40 cellular contexts compared by ENCODE assay signal in genomic region chr7:88693131-88693530, GRCh38.
"Had no signal": no experiment of that assay in that cellular context is flagged by ENCODE, and none has a peak within 500 bp of the region (broad histone marks: within the 10 kb centered on the region; RNA-seq: fewer than 3 reads in every experiment).

No MANE protein-coding gene starts in this region.

- H3K9me3 Mint-ChIP-seq: activated naive CD4-positive, alpha-beta T cell treated with anti-CD3 and anti-CD28 coated beads for 36 hours; activated naive CD4-positive, alpha-beta T cell treated with anti-CD3 and anti-CD28 coated beads, Interleukin-2, amount 10 ng/mL, durations not matched to agents 7 days and 5 days; activated naive CD4-positive, alpha-beta T cell treated with anti-CD3 and anti-CD28 coated beads, Interleukin-2, amount 50 U/mL, for 24 hours; activated naive CD4-positive, alpha-beta T cell treated with anti-CD3 and anti-CD28 coated beads, Interleukin-2, amount 50 U/mL, for 72 hours; activated naive CD8-positive, alpha-beta T cell treated with anti-CD3 and anti-CD28 coated beads for 36 hours; activated naive CD8-positive, alpha-beta T cell treated with anti-CD3 and anti-CD28 coated beads, Interleukin-2, amount 10 ng/mL, durations not matched to agents 7 days and 5 days; activated naive CD8-positive, alpha-beta T cell treated with anti-CD3 and anti-CD28 coated beads, Interleukin-2, amount 50 U/mL, for 24 hours; activated T-cell treated with anti-CD3 and anti-CD28 coated beads, Interleukin-2, amount 50 U/mL, for 24 hours; activated T-cell treated with anti-CD3 and anti-CD28 coated beads, Interleukin-2, amount 50 U/mL, for 4 hours; activated T-cell treated with anti-CD3 and anti-CD28 coated beads, Interleukin-2, amount 50 U/mL, for 72 hours; activated T-helper 1 cell treated with anti-CD3 and anti-CD28 coated beads, Interleukin-12 subunit alpha, Interleukin-12 subunit beta, Interleukin-2, Interleukin-4 antibody, amounts not matched to agents 30 ng/mL and 10 ng/mL and 1 ng/mL, durations not matched to agents 14 hours and 24 hours and 36 hours; activated T-helper 17 cell treated with anti-CD3 and anti-CD28 coated beads, Interleukin-2, amount 50 U/mL, for 72 hours; activated T-helper 2 cell treated with anti-CD3 and anti-CD28 coated beads, Interferon-gamma antibody, Interleukin-2, Interleukin-4, amounts not matched to agents 10 μg/mL and 5 μg/mL and 100 μg/mL, durations not matched to agents 14 hours and 24 hours and 36 hours; brain; central memory CD8-positive, alpha-beta T cell had no signal

- H3K4me1 Mint-ChIP-seq: activated naive CD4-positive, alpha-beta T cell treated with anti-CD3 and anti-CD28 coated beads, Interleukin-2, amount 10 ng/mL, durations not matched to agents 7 days and 5 days; activated naive CD4-positive, alpha-beta T cell treated with anti-CD3 and anti-CD28 coated beads, Interleukin-2, amount 50 U/mL, for 24 hours; activated naive CD8-positive, alpha-beta T cell treated with anti-CD3 and anti-CD28 coated beads for 36 hours; activated naive CD8-positive, alpha-beta T cell treated with anti-CD3 and anti-CD28 coated beads, Interleukin-2, amount 10 ng/mL, durations not matched to agents 7 days and 5 days; activated naive CD8-positive, alpha-beta T cell treated with anti-CD3 and anti-CD28 coated beads, Interleukin-2, amount 50 U/mL, for 24 hours; activated T-helper 17 cell treated with anti-CD3 and anti-CD28 coated beads, Interleukin-2, amount 50 U/mL, for 72 hours; brain; central memory CD8-positive, alpha-beta T cell had no signal

- ATAC-seq: activated naive CD4-positive, alpha-beta T cell treated with anti-CD3 and anti-CD28 coated beads, Interleukin-2, amount 50 U/mL, for 72 hours; activated naive CD8-positive, alpha-beta T cell treated with anti-CD3 and anti-CD28 coated beads, Interleukin-2, amount 50 U/mL, for 24 hours; activated T-cell treated with anti-CD3 and anti-CD28 coated beads, Interleukin-2, amount 50 U/mL, for 4 hours; activated T-cell treated with anti-CD3 and anti-CD28 coated beads, Interleukin-2, amount 50 U/mL, for 72 hours; activated T-helper 17 cell treated with anti-CD3 and anti-CD28 coated beads, Interleukin-2, amount 50 U/mL, for 72 hours had no signal

- H3K27ac Mint-ChIP-seq: activated naive CD4-positive, alpha-beta T cell treated with anti-CD3 and anti-CD28 coated beads for 36 hours; activated naive CD4-positive, alpha-beta T cell treated with anti-CD3 and anti-CD28 coated beads, Interleukin-2, amount 10 ng/mL, durations not matched to agents 7 days and 5 days; activated naive CD4-positive, alpha-beta T cell treated with anti-CD3 and anti-CD28 coated beads, Interleukin-2, amount 50 U/mL, for 24 hours; activated naive CD4-positive, alpha-beta T cell treated with anti-CD3 and anti-CD28 coated beads, Interleukin-2, amount 50 U/mL, for 72 hours; activated naive CD8-positive, alpha-beta T cell; activated naive CD8-positive, alpha-beta T cell treated with anti-CD3 and anti-CD28 coated beads for 36 hours; activated naive CD8-positive, alpha-beta T cell treated with anti-CD3 and anti-CD28 coated beads, Interleukin-2, amount 10 ng/mL, durations not matched to agents 7 days and 5 days; activated naive CD8-positive, alpha-beta T cell treated with anti-CD3 and anti-CD28 coated beads, Interleukin-2, amount 50 U/mL, for 24 hours; activated T-cell treated with anti-CD3 and anti-CD28 coated beads, Interleukin-2, amount 50 U/mL, for 24 hours; activated T-cell treated with anti-CD3 and anti-CD28 coated beads, Interleukin-2, amount 50 U/mL, for 72 hours; activated T-helper 1 cell treated with anti-CD3 and anti-CD28 coated beads, Interleukin-12 subunit alpha, Interleukin-12 subunit beta, Interleukin-2, Interleukin-4 antibody, amounts not matched to agents 30 ng/mL and 10 ng/mL and 1 ng/mL, durations not matched to agents 14 hours and 24 hours and 36 hours; activated T-helper 17 cell treated with anti-CD3 and anti-CD28 coated beads, Interleukin-2, amount 50 U/mL, for 72 hours; activated T-helper 2 cell treated with anti-CD3 and anti-CD28 coated beads, Interferon-gamma antibody, Interleukin-2, Interleukin-4, amounts not matched to agents 10 μg/mL and 5 μg/mL and 100 μg/mL, durations not matched to agents 14 hours and 24 hours and 36 hours; brain had no signal

- H3K9me3 ChIP-seq: adrenal gland, ascending aorta, breast epithelium had no signal

- DNase-seq: activated effector memory CD4-positive, alpha-beta T cell treated with anti-CD3 and anti-CD28 coated beads, Interleukin-2, amount 50 U/mL, for 16 hours; activated effector memory CD4-positive, alpha-beta T cell treated with Interleukin-2 at 50 U/mL for 16 hours; activated gamma-delta T cell; activated gamma-delta T cell treated with Interleukin-2 at 50 U/mL for 16 hours; activated naive CD4-positive, alpha-beta T cell; activated naive CD4-positive, alpha-beta T cell treated with anti-CD3 and anti-CD28 coated beads for 36 hours; activated naive CD4-positive, alpha-beta T cell treated with anti-CD3 and anti-CD28 coated beads, Interleukin-2, amount 10 ng/mL, durations not matched to agents 7 days and 5 days; activated naive CD4-positive, alpha-beta T cell treated with anti-CD3 and anti-CD28 coated beads, Interleukin-2, amount 50 U/mL, for 16 hours; activated naive CD4-positive, alpha-beta T cell treated with Interleukin-2 at 50 U/mL for 16 hours; activated naive CD8-positive, alpha-beta T cell treated with anti-CD3 and anti-CD28 coated beads for 36 hours; activated naive CD8-positive, alpha-beta T cell treated with anti-CD3 and anti-CD28 coated beads, Interleukin-2, amount 10 ng/mL, durations not matched to agents 7 days and 5 days; activated naive CD8-positive, alpha-beta T cell treated with anti-CD3 and anti-CD28 coated beads, Interleukin-2, amount 50 U/mL, for 24 hours; activated T-cell treated with anti-CD3 and anti-CD28 coated beads for 4 hours; activated T-cell treated with anti-CD3 and anti-CD28 coated beads, Interleukin-2, amount 50 U/mL, for 1 hour; activated T-cell treated with anti-CD3 and anti-CD28 coated beads, Interleukin-2, amount 50 U/mL, for 24 hours; activated T-cell treated with anti-CD3 and anti-CD28 coated beads, Interleukin-2, amount 50 U/mL, for 4 hours; activated T-cell treated with anti-CD3 and anti-CD28 coated beads, Interleukin-2, amount 50 U/mL, for 48 hours; activated T-cell treated with anti-CD3 and anti-CD28 coated beads, Interleukin-2, amount 50 U/mL, for 72 hours; adrenal gland; amniotic stem cell; amygdala; anterior cingulate cortex; aorta; brain microvascular endothelial cell; caudate nucleus; central memory CD4-positive, alpha-beta T cell; cerebellar nuclear complex had no signal

- H3K4me3 ChIP-seq: adrenal gland, ascending aorta, breast epithelium, cardiac muscle cell had no signal

- H3K4me3 Mint-ChIP-seq: activated naive CD4-positive, alpha-beta T cell treated with anti-CD3 and anti-CD28 coated beads for 36 hours; activated naive CD4-positive, alpha-beta T cell treated with anti-CD3 and anti-CD28 coated beads, Interleukin-2, amount 10 ng/mL, durations not matched to agents 7 days and 5 days; activated naive CD4-positive, alpha-beta T cell treated with anti-CD3 and anti-CD28 coated beads, Interleukin-2, amount 50 U/mL, for 24 hours; activated naive CD8-positive, alpha-beta T cell; activated naive CD8-positive, alpha-beta T cell treated with anti-CD3 and anti-CD28 coated beads for 36 hours; activated naive CD8-positive, alpha-beta T cell treated with anti-CD3 and anti-CD28 coated beads, Interleukin-2, amount 10 ng/mL, durations not matched to agents 7 days and 5 days; activated naive CD8-positive, alpha-beta T cell treated with anti-CD3 and anti-CD28 coated beads, Interleukin-2, amount 50 U/mL, for 24 hours; activated T-cell treated with anti-CD3 and anti-CD28 coated beads, Interleukin-2, amount 50 U/mL, for 24 hours; activated T-cell treated with anti-CD3 and anti-CD28 coated beads, Interleukin-2, amount 50 U/mL, for 4 hours; activated T-cell treated with anti-CD3 and anti-CD28 coated beads, Interleukin-2, amount 50 U/mL, for 72 hours; activated T-helper 1 cell treated with anti-CD3 and anti-CD28 coated beads, Interleukin-12 subunit alpha, Interleukin-12 subunit beta, Interleukin-2, Interleukin-4 antibody, amounts not matched to agents 30 ng/mL and 10 ng/mL and 1 ng/mL, durations not matched to agents 14 hours and 24 hours and 36 hours; activated T-helper 17 cell treated with anti-CD3 and anti-CD28 coated beads, Interleukin-2, amount 50 U/mL, for 72 hours; brain; central memory CD8-positive, alpha-beta T cell had no signal

- H3K36me3 ChIP-seq: adrenal gland, ascending aorta, brain microvascular endothelial cell, breast epithelium, cardiac muscle cell had no signal

- H3K27me3 ChIP-seq: adrenal gland, ascending aorta, brain microvascular endothelial cell, breast epithelium, cardiac muscle cell had no signal

- H3K4me1 ChIP-seq: adrenal gland, ascending aorta, breast epithelium had no signal

- FAIRE-seq: astrocyte, bronchial epithelial cell had no signal

- H3K27me3 Mint-ChIP-seq: activated naive CD4-positive, alpha-beta T cell treated with anti-CD3 and anti-CD28 coated beads, Interleukin-2, amount 10 ng/mL, durations not matched to agents 7 days and 5 days; activated naive CD4-positive, alpha-beta T cell treated with anti-CD3 and anti-CD28 coated beads, Interleukin-2, amount 50 U/mL, for 24 hours; activated naive CD8-positive, alpha-beta T cell; activated naive CD8-positive, alpha-beta T cell treated with anti-CD3 and anti-CD28 coated beads for 36 hours; activated naive CD8-positive, alpha-beta T cell treated with anti-CD3 and anti-CD28 coated beads, Interleukin-2, amount 10 ng/mL, durations not matched to agents 7 days and 5 days; activated naive CD8-positive, alpha-beta T cell treated with anti-CD3 and anti-CD28 coated beads, Interleukin-2, amount 50 U/mL, for 24 hours; activated T-cell treated with anti-CD3 and anti-CD28 coated beads, Interleukin-2, amount 50 U/mL, for 24 hours; activated T-helper 17 cell treated with anti-CD3 and anti-CD28 coated beads, Interleukin-2, amount 50 U/mL, for 72 hours; central memory CD8-positive, alpha-beta T cell had no signal

- H3K27ac ChIP-seq: adrenal gland, ascending aorta, brain microvascular endothelial cell, breast epithelium, cardiac muscle cell had no signal
